In genomic region chr13:27251166-27252088, GRCh38 we compare ENCODE assay signal across 8 cellular contexts. TPM values are rescaled to one million over a fixed set of nuclear protein-coding genes. Genes with fewer than 3 reads are reported as not detected.
DNase-seq lines count a peak whose midpoint lies in the region; ATAC-seq, FAIRE-seq and TF ChIP-seq lines count a peak whose summit lies in the region.

TSS of gene RPL21 (plus strand) at chr13:27251558. CDS start at chr13:27253777, 2,219 bp downstream.

- H3K27ac ChIP-seq in HepG2 (ENCODE audit: extremely low read length, insufficient read depth, low read length) = peak within 1 kb of the TSS; percentile 92

- DNase-seq in C1 segment of cervical spinal cord (lab: John Stamatoyannopoulos, UW) = peak; percentile 81 to 98 (median 90)
- peak; percentile 77 for DNase-seq in NCI-H774 (lab: John Stamatoyannopoulos, UW)
- peak; percentile 91 to 92 for DNase-seq in activated CD4-positive, alpha-beta T cell treated with anti-CD3 and anti-CD28 coated beads, Interleukin-2, amount 50 U/mL, for 48 hours
- peak; percentile 96 to 97 for DNase-seq in dermis microvascular lymphatic vessel endothelial cell (ENCODE audit: low read depth in 2 of 2)
- peak; percentile 91 for DNase-seq in HepG2 (ENCODE audit: low spot score)
- peak; percentile 91 for DNase-seq in stimulated activated CD4-positive, alpha-beta T cell treated with anti-CD3 and anti-CD28 coated beads, Interleukin-4, amount 100 ng/mL, for 1 hour

- H3K27me3 ChIP-seq in HepG2 (ENCODE audit: control insufficient read depth in 1 of 2, insufficient read depth in 2 of 2, low read length in 2 of 2) = no peaks in the 10 kb centered on the region; a peak in 1 of 5 replicates

- POLR2A ChIA-PET in HepG2 (lab: Yijun Ruan, JAX) = interaction anchor here (0.7 to 1.1 kb wide), 7 partner anchors 12 to 269 kb away, joined by 3 to 9 read pairs (median 3); partner anchors contain the start of gene RASL11A

- TF ChIP-seq RAD21 in HepG2 (CRISPR knock-in tag; IDR thresholded peaks at IDR 0.05) = 0 out of 2 replicates have a peak, but pooled peaks have one; percentile 35

- peaks cover 38% of the 10 kb centered on the region for H3K4me1 ChIP-seq in HepG2 (ENCODE audit: insufficient read depth, low read length)

- H2AFZ ChIP-seq in HepG2 (ENCODE audit: low read length) = peak within 1 kb of the TSS; percentile 61

- H3K4me2 ChIP-seq in HepG2 (ENCODE audit: low read depth, low read length) = peak within 1 kb of the TSS; percentile 84

- H3K9ac ChIP-seq in HepG2 (ENCODE audit: insufficient read depth, low read depth, low read length) = peak within 1 kb of the TSS; percentile 99

- peaks cover 30% of the 10 kb centered on the region for H4K20me1 ChIP-seq in HepG2 (ENCODE audit: insufficient read depth, low read length)

- peak within 1 kb of the TSS; percentile 84 to 89 (median 85) for H3K4me3 ChIP-seq in HepG2 (replicated peaks in 1 of 3; ENCODE audit: insufficient read depth in 1 of 3, low read depth in 2 of 3, low read length in 3 of 3)

- TF ChIP-seq POLR2A in HepG2 (IDR thresholded peaks at IDR 0.05; ENCODE audit: insufficient read depth in 1 of 2, low read depth in 2 of 2, low read length in 2 of 2) = peak; percentile 86 to 88

- peak; percentile 93 for ATAC-seq in GM19351 (IDR thresholded peaks at IDR 0.05; ENCODE audit: unreplicated experiment)
- peak; percentile 90 for ATAC-seq in HG03521 (IDR thresholded peaks at IDR 0.05; ENCODE audit: unreplicated experiment)
- ATAC-seq in HepG2 = peak; percentile 96

- H3K36me3 ChIP-seq in HepG2 (replicated peaks in 1 of 2; ENCODE audit: control insufficient read depth in 1 of 2, insufficient read depth in 2 of 2, low read length in 2 of 2) = peaks cover 3 to 21% of the 10 kb centered on the region in 2 experiments

- TF ChIP-seq EP300 in HepG2 (IDR thresholded peaks at IDR 0.05; ENCODE audit: low read depth in 2 of 2, low read length in 2 of 2) = peak in 1 of 2 experiments; percentile 4; a peak in 1 of 4 replicates
- TF ChIP-seq EP300 in HepG2 (CRISPR knock-in tag; IDR thresholded peaks at IDR 0.05; ENCODE audit: borderline replicate concordance) = 0 out of 2 replicates have a peak, but pooled peaks have one; percentile 10

- BruUV-seq in HepG2 (replicated peaks; lab: Mats Ljungman, UMichigan) = TSS peak; percentile 66

- in situ Hi-C loops in HepG2 (cut with HindIII; ENCODE audit: extremely low pct_ligation_motif_present, low pct_unique_long_range_greater_than_20kb) = no loop called here

- peak; percentile 59 for FAIRE-seq in HepG2 (lab: Jason Lieb, UNC)

- intact Hi-C loops in HepG2 (cut with micrococcal nuclease; ENCODE audit: unreplicated experiment) = loop anchor here (1.0 to 5.0 kb wide), 3 partner anchors 79 to 260 kb away; partner anchors contain the start of gene USP12

- 0% methylated on average over 15 of the region's 69 CpGs for WGBS in HepG2 (ENCODE audit: low lambda C conversion rate)

- peaks cover 54% of the 10 kb centered on the region for H3K79me2 ChIP-seq in HepG2 (ENCODE audit: insufficient read depth, low read length)

- CTCF ChIA-PET in HepG2 (lab: Yijun Ruan, JAX; ENCODE audit: low intra/inter-chr PET ratio, low total read pairs) = no interaction called here

- no peaks in the 10 kb centered on the region for H3K9me3 ChIP-seq in HepG2 (ENCODE audit: low read length)

- TF ChIP-seq CTCF in HepG2 (CRISPR knock-in tag; IDR thresholded peaks at IDR 0.05) = no peak; the same call in 1 of the 2 replicates

TF ChIP-seq in HepG2, 621 proteins besides CTCF, POLR2A, EP300 and RAD21 (continues in another document):
- TF ChIP-seq TAF15 (IDR thresholded peaks at IDR 0.05; ENCODE audit: low read depth, low read length, poor library complexity, severe bottlenecking) = no peak
- no peak for TF ChIP-seq PRDM10 (CRISPR knock-in tag; IDR thresholded peaks at IDR 0.05; ENCODE audit: low read depth)
- peak; percentile 61; the same call in 1 of the 2 replicates for TF ChIP-seq HIVEP1 (CRISPR knock-in tag; IDR thresholded peaks at IDR 0.05)
- TF ChIP-seq TCF7 (IDR thresholded peaks at IDR 0.05; ENCODE audit: low read depth) = 0 out of 2 replicates have a peak, but pooled peaks have one; percentile 18
- peak; percentile 89 for TF ChIP-seq ZNF160 (CRISPR knock-in tag; IDR thresholded peaks at IDR 0.05)
- TF ChIP-seq EEA1 (CRISPR knock-in tag; IDR thresholded peaks at IDR 0.05; ENCODE audit: borderline replicate concordance) = peak; percentile 95
- TF ChIP-seq, protein P1, sequence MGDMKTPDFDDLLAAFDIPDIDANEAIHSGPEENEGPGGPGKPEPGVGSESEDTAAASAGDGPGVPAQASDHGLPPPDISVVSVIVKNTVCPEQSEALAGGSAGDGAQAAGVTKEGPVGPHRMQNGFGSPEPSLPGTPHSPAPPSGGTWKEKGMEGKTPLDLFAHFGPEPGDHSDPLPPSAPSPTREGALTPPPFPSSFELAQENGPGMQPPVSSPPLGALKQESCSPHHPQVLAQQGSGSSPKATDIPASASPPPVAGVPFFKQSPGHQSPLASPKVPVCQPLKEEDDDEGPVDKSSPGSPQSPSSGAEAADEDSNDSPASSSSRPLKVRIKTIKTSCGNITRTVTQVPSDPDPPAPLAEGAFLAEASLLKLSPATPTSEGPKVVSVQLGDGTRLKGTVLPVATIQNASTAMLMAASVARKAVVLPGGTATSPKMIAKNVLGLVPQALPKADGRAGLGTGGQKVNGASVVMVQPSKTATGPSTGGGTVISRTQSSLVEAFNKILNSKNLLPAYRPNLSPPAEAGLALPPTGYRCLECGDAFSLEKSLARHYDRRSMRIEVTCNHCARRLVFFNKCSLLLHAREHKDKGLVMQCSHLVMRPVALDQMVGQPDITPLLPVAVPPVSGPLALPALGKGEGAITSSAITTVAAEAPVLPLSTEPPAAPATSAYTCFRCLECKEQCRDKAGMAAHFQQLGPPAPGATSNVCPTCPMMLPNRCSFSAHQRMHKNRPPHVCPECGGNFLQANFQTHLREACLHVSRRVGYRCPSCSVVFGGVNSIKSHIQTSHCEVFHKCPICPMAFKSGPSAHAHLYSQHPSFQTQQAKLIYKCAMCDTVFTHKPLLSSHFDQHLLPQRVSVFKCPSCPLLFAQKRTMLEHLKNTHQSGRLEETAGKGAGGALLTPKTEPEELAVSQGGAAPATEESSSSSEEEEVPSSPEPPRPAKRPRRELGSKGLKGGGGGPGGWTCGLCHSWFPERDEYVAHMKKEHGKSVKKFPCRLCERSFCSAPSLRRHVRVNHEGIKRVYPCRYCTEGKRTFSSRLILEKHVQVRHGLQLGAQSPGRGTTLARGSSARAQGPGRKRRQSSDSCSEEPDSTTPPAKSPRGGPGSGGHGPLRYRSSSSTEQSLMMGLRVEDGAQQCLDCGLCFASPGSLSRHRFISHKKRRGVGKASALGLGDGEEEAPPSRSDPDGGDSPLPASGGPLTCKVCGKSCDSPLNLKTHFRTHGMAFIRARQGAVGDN (CRISPR knock-in tag; IDR thresholded peaks at IDR 0.05) = peak; percentile 94
- TF ChIP-seq RFX3 (CRISPR knock-in tag; IDR thresholded peaks at IDR 0.05) = no peak

RNA-seq across cellular contexts. Expression of gene RPL21, which starts in this region (rescaled TPM):
- total RNA-seq in dermis microvascular lymphatic vessel endothelial cell (444 and 718 TPM in 2 replicates), HepG2 (2016; rRNA removed; fragmentation: Illumina TruSeq; extraction: Trizol) (1,234 and 1,660 TPM in 2 replicates)
- 1,575 and 1,856 TPM in 2 replicates for total RNA-seq in HepG2 (2016; cell fraction: cytosol; rRNA removed; fragmentation: Illumina TruSeq; extraction: Trizol; ENCODE audit: low read depth)
- 1,231 and 1,647 TPM in 2 replicates for total RNA-seq in HepG2 (2016; cell fraction: insoluble cytoplasmic fraction; rRNA removed; fragmentation: Illumina TruSeq; extraction: Trizol)
- total RNA-seq in HepG2 (2016; cell fraction: membrane; rRNA removed; fragmentation: Illumina TruSeq; extraction: Trizol) = 2,364 and 2,513 TPM in 2 replicates
- 468 and 495 TPM in 2 replicates for total RNA-seq in HepG2 (2016; cell fraction: nucleus; rRNA removed; fragmentation: Illumina TruSeq; extraction: Trizol)
- polyA plus RNA-seq in HepG2 (2011; rRNA removed) = 1,013 and 1,261 TPM in 2 replicates
- 771 and 1,026 TPM in 2 replicates for polyA plus RNA-seq in HepG2 (2011; cell fraction: cytosol; rRNA removed)
- polyA plus RNA-seq in HepG2 (2011; cell fraction: nucleus; rRNA removed) = 163 and 203 TPM in 2 replicates
- polyA plus RNA-seq in HepG2 (2012) = 1,465 and 1,554 TPM in 2 replicates
- 1,743 and 1,770 TPM in 2 replicates for polyA plus RNA-seq in HepG2 (2016; cell fraction: cytosol; fragmentation: Illumina TruSeq; extraction: Trizol; ENCODE audit: low read depth)
- 1,533 and 1,679 TPM in 2 replicates for polyA plus RNA-seq in HepG2 (2016; cell fraction: insoluble cytoplasmic fraction; fragmentation: Illumina TruSeq; extraction: Trizol; ENCODE audit: low read depth)
- polyA plus RNA-seq in HepG2 (2016; cell fraction: membrane; fragmentation: Illumina TruSeq; extraction: Trizol; ENCODE audit: low read depth) = 2,158 and 2,160 TPM in 2 replicates
- 719 and 730 TPM in 2 replicates for polyA plus RNA-seq in HepG2 (2016; cell fraction: nucleus; fragmentation: Illumina TruSeq; extraction: Trizol; ENCODE audit: insufficient read depth, low read depth)
- polyA minus RNA-seq in HepG2 (2011; rRNA and poly(A)+ RNA removed; ENCODE audit: low replicate concordance) = 37.8 and 64.0 TPM in 2 replicates
- 164 and 196 TPM in 2 replicates for polyA minus RNA-seq in HepG2 (2011; cell fraction: cytosol; rRNA and poly(A)+ RNA removed)
- 292 and 344 TPM in 2 replicates for polyA minus RNA-seq in HepG2 (2011; cell fraction: nucleus; rRNA and poly(A)+ RNA removed)

Comparison
In these comparisons a context has a peak if more than half of its experiments do, and no peak if none do; other contexts are left out.
1. Peak in every context shown above with its lines: DNase-seq, ATAC-seq, H3K4me3 ChIP-seq and H3K27ac ChIP-seq.